ENCODE assay signal across 11 cellular contexts in genomic region chr9:133142657-133143592, GRCh38.
DNase-seq lines count a peak whose midpoint lies in the region; ATAC-seq and TF ChIP-seq lines count a peak whose summit lies in the region.
"Had no signal": no experiment of that assay in that cellular context is flagged by ENCODE, and none has a peak within 500 bp of the region (broad histone marks: within the 10 kb centered on the region; RNA-seq: fewer than 3 reads in every experiment).

No MANE protein-coding gene starts in this region.

- TF ChIP-seq CTCF in OCI-LY1 (IDR thresholded peaks at IDR 0.05; ENCODE audit: low read length): no peak

- no peaks in the 10 kb centered on the region for H3F3A ChIP-seq in OCI-LY1 (ENCODE audit: insufficient read depth, low read length)

- peaks cover 42% of the 10 kb centered on the region for H3K4me1 ChIP-seq in OCI-LY1 (ENCODE audit: insufficient read depth, low read length, severe bottlenecking)

- no peak overlapping the region for H3K9ac ChIP-seq in OCI-LY1 (ENCODE audit: low read length)

- H3K27me3 ChIP-seq in OCI-LY1 (ENCODE audit: insufficient read depth, low read length): no peaks in the 10 kb centered on the region
- H3K27me3 ChIP-seq: SJCRH30 had no signal

- no peaks in the 10 kb centered on the region for H3K79me2 ChIP-seq in OCI-LY1 (ENCODE audit: insufficient read depth, low read length)

- H2AFZ ChIP-seq in OCI-LY1 (ENCODE audit: low read length): no peak overlapping the region

- no peak overlapping the region for H3K4me2 ChIP-seq in OCI-LY1 (ENCODE audit: low read length)

- H3K9me2 ChIP-seq in OCI-LY1 (ENCODE audit: low read depth, low read length): no peaks in the 10 kb centered on the region

- no peaks in the 10 kb centered on the region for H3K36me3 ChIP-seq in OCI-LY1 (ENCODE audit: insufficient read depth, low read length)
- H3K36me3 ChIP-seq: SJCRH30 had no signal

- no peak for ATAC-seq in HG03521 (IDR thresholded peaks at IDR 0.05; ENCODE audit: unreplicated experiment)

- DNase-seq in DMS53 (lab: John Stamatoyannopoulos, UW) (peak; percentile 26), DMS53 treated with DMSO at 0.1 percent for 48 hours (lab: John Stamatoyannopoulos, UW; ENCODE audit: unreplicated experiment) (no peak), NCI-H226 (no peak), NOMO-1 treated with DMSO at 0.1 percent for 48 hours (lab: John Stamatoyannopoulos, UW; ENCODE audit: unreplicated experiment) (no peak)
- peak; percentile 47 for DNase-seq in central memory CD4-positive, alpha-beta T cell
- DNase-seq: NCI-H187, SJCRH30 had no signal

- no peaks in the 10 kb centered on the region for H4K20me1 ChIP-seq in OCI-LY1 (ENCODE audit: insufficient read depth, low read length)

- H3K27ac ChIP-seq in OCI-LY1 (ENCODE audit: low read depth, low read length, poor library complexity, severe bottlenecking): peak overlapping the region; percentile 21
- peak overlapping the region in 18 of 21 experiments; percentile 1 to 84 (median 60) for H3K27ac ChIP-seq in skin epidermis
- H3K27ac ChIP-seq: 22Rv1 had no signal

- H3K9me3 ChIP-seq in OCI-LY1 (ENCODE audit: low read length): no peaks in the 10 kb centered on the region
- H3K9me3 ChIP-seq: SJCRH30 had no signal

- H3K4me3 ChIP-seq in OCI-LY1 (ENCODE audit: low read depth, low read length, poor library complexity, severe bottlenecking) (no peak overlapping the region), skin epidermis (no peak overlapping the region)

Comparison
In these comparisons a context has a peak if more than half of its experiments do, and no peak if none do; other contexts are left out.
1. DNase-seq: peak in DMS53 (single experiment) and central memory CD4-positive, alpha-beta T cell (single experiment); none in DMS53 treated with DMSO at 0.1 percent for 48 hours (single experiment), NCI-H226 (single experiment) and NOMO-1 treated with DMSO at 0.1 percent for 48 hours (single experiment).